ENCODE assay signal across 1 cellular context in genomic region chr10:51937736-51938135, GRCh38.
TF ChIP-seq lines count a peak whose summit lies in the region.

No MANE protein-coding gene starts in this region.

TF ChIP-seq in GM23338, 12 proteins besides CTCF, POLR2A, EP300 and RAD21 (continued from another document):
- TF ChIP-seq EZH2 (IDR thresholded peaks at IDR 0.05; ENCODE audit: low read depth, unreplicated experiment) = no peak
- no peak for TF ChIP-seq NANOG (IDR thresholded peaks at IDR 0.05; ENCODE audit: borderline replicate concordance)
- TF ChIP-seq ZNF114 (CRISPR knock-in tag; IDR thresholded peaks at IDR 0.05) = no peak
- no peak for TF ChIP-seq REST (IDR thresholded peaks at IDR 0.05; ENCODE audit: unreplicated experiment)
- no peak for TF ChIP-seq EZH2phosphoT487 (IDR thresholded peaks at IDR 0.05; ENCODE audit: unreplicated experiment)
- TF ChIP-seq ETS1 (IDR thresholded peaks at IDR 0.05) = no peak
- TF ChIP-seq ZNF331 (CRISPR knock-in tag; IDR thresholded peaks at IDR 0.05; ENCODE audit: low read depth) = no peak
- TF ChIP-seq CREB1 (CRISPR knock-in tag; IDR thresholded peaks at IDR 0.05; ENCODE audit: low read depth) = no peak
- no peak for TF ChIP-seq JUNB (IDR thresholded peaks at IDR 0.05; ENCODE audit: unreplicated experiment)
- TF ChIP-seq STAT1 (IDR thresholded peaks at IDR 0.05; ENCODE audit: unreplicated experiment) = no peak
